Comparison of ENCODE assay signal across 8 cellular contexts in the genomic region with DNA sequence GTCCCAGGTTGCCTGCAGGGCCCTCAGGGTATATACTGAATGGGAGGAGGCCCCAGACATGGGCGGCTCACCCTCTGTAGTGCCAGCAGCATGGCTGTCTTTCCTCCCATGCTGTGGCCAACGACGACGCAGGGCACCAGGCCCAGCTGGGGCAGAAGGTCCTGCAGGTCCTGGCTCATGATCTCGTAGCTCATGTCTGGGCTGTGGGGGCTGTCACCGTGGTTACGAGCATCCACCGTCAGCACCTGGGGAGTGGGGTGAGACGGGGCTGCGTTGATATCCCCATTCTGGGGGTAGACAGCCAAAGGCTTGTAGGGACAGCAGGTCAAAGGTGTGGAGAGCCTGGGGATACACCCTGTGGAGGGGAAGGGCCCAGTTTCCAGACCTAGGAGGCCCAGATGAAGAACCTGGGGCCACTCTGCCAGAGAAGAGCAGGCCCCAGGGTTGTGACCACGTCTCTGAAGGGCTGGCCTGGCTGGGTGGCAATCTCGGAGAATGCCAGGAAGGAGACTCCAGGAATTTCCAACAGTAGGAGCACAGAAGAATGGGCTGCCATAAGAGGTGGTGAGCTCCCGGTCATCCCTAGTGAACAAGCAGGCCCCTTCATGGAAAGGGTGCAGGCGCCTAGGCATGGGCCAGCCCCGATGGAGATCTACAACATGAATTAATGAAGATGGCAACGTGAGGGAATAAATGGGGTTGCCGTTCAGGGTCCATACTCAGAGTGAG. TPM values are rescaled to one million over a fixed set of nuclear protein-coding genes. Genes with fewer than 3 reads are reported as not detected.
DNase-seq lines count a peak whose midpoint lies in the region; ATAC-seq and TF ChIP-seq lines count a peak whose summit lies in the region.

No MANE protein-coding gene starts in this region.

- TF ChIP-seq EP300 in transverse colon (IDR thresholded peaks at IDR 0.05; ENCODE audit: low read depth), result no peak

- H3K4me3 Mint-ChIP-seq in activated naive CD4-positive, alpha-beta T cell treated with anti-CD3 and anti-CD28 coated beads, Interleukin-2, amount 50 U/mL, for 24 hours, result peak overlapping the region; percentile 92

- TF ChIP-seq POLR2A in transverse colon (IDR thresholded peaks at IDR 0.05), result no peak

- H3K9me3 ChIP-seq in lower lobe of right lung (no peaks in the 10 kb centered on the region), transverse colon (no peaks in the 10 kb centered on the region)

- H3K27me3 ChIP-seq in lower lobe of right lung (ENCODE audit: low read depth) (no peaks in the 10 kb centered on the region), transverse colon (no peaks in the 10 kb centered on the region)

- no peak for ATAC-seq in lower lobe of right lung

- H3K36me3 Mint-ChIP-seq in activated naive CD4-positive, alpha-beta T cell treated with anti-CD3 and anti-CD28 coated beads, Interleukin-2, amount 50 U/mL, for 24 hours, result no peaks in the 10 kb centered on the region

- peaks cover 30% of the 10 kb centered on the region for H3K4me1 ChIP-seq in lower lobe of right lung
- peaks cover 10 to 60% (median 44%) of the 10 kb centered on the region in 4 donors for H3K4me1 ChIP-seq in transverse colon

- TF ChIP-seq CTCF in astrocyte of the spinal cord (IDR thresholded peaks at IDR 0.05; ENCODE audit: low read depth, low read length), result no peak
- TF ChIP-seq CTCF in lower lobe of right lung (IDR thresholded peaks at IDR 0.05), result no peak
- no peak for TF ChIP-seq CTCF in transverse colon (IDR thresholded peaks at IDR 0.05)

- DNase-seq in activated naive CD4-positive, alpha-beta T cell treated with anti-CD3 and anti-CD28 coated beads, Interleukin-2, amount 50 U/mL, for 16 hours, result no peak
- DNase-seq in astrocyte of the spinal cord (ENCODE audit: low read depth, low spot score) (no peak), lower lobe of right lung (peak; percentile 54), transverse colon (no peak), NCI-H128 (lab: John Stamatoyannopoulos, UW; ENCODE audit: unreplicated experiment) (no peak), cerebellum (ENCODE audit: low spot score) (no peak), NCI-H69 (lab: John Stamatoyannopoulos, UW) (no peak)

- H3K27ac ChIP-seq in lower lobe of right lung, result peak overlapping the region; percentile 97
- H3K27ac ChIP-seq in transverse colon, result peak overlapping the region; percentile 92 to 98 (median 96)

- peak overlapping the region; percentile 78 for H3K4me3 ChIP-seq in astrocyte of the spinal cord (ENCODE audit: low read depth, low read length)
- H3K4me3 ChIP-seq in lower lobe of right lung, result peak overlapping the region; percentile 94
- H3K4me3 ChIP-seq in transverse colon, result peak overlapping the region in 3 of 4 donors; percentile 81 to 95 (median 91)

- in situ Hi-C loops in astrocyte of the spinal cord (cut with HindIII; ENCODE audit: low sequenced_read_pairs), result no loop called here
- in situ Hi-C loops in transverse colon (cut with MboI; ENCODE audit: low pct_ligation_motif_present in 1 of 4, low pct_unique_long_range_greater_than_20kb in 1 of 4, low sequenced_read_pairs in 3 of 4), result loop anchor here in 1 of 4 donors (10.0 kb wide), 1 partner anchor 117 kb away; no protein-coding TSS in a partner anchor

- intact Hi-C loops in lower lobe of right lung (cut with DNase I) (no loop called here), transverse colon (cut with DNase I; ENCODE audit: low total_unique reads) (loop anchor here (10.0 kb wide), 1 partner anchor 53 kb away; the partner anchor contains the start of genes BUD23 and DNAJC30)

- no peaks in the 10 kb centered on the region for H3K9me3 Mint-ChIP-seq in activated naive CD4-positive, alpha-beta T cell treated with anti-CD3 and anti-CD28 coated beads, Interleukin-2, amount 50 U/mL, for 24 hours

- peaks cover 9% of the 10 kb centered on the region for H3K4me1 Mint-ChIP-seq in activated naive CD4-positive, alpha-beta T cell treated with anti-CD3 and anti-CD28 coated beads, Interleukin-2, amount 50 U/mL, for 24 hours

- H3K27me3 Mint-ChIP-seq in activated naive CD4-positive, alpha-beta T cell treated with anti-CD3 and anti-CD28 coated beads, Interleukin-2, amount 50 U/mL, for 24 hours, result no peaks in the 10 kb centered on the region

- peak overlapping the region; percentile 81 for H3K27ac Mint-ChIP-seq in activated naive CD4-positive, alpha-beta T cell treated with anti-CD3 and anti-CD28 coated beads, Interleukin-2, amount 50 U/mL, for 24 hours

- 54% methylated on average over 17 of the region's 17 CpGs; no CpG with 5 or more reads in 1 of the 2 donors for WGBS in transverse colon (ENCODE audit: low coverage in 1 of 2), 2 donors

- H3K36me3 ChIP-seq in lower lobe of right lung (peaks cover 17% of the 10 kb centered on the region), transverse colon (no peaks in the 10 kb centered on the region)

RNA-seq across cellular contexts. Expression of gene ABHD11, which starts 0.9 kb away (rescaled TPM):
- total RNA-seq in lower lobe of right lung, result 21.1 TPM
- total RNA-seq in transverse colon, result 100 to 1,000 TPM; 108 to 177 (median 117) TPM
- total RNA-seq in cerebellum, result 7.0 TPM

RNA-seq across cellular contexts. Expression of gene STX1A, which starts 18.2 kb away (rescaled TPM):
- total RNA-seq in lower lobe of right lung (6.6 TPM), transverse colon (1 to 10 TPM; 4.1 to 6.0 (median 5.0) TPM), cerebellum (43.0 TPM)

RNA-seq across cellular contexts. Expression of gene CLDN3, which starts 32.4 kb away (rescaled TPM):
- total RNA-seq in lower lobe of right lung (12.8 TPM), transverse colon (1,000 to 10,000 TPM in 3 of 4 donors, 100 to 1,000 TPM in 1; 672 to 1,662 (median 1,512) TPM), cerebellum (0.36 TPM)

RNA-seq across cellular contexts. Expression of gene BUD23, which starts 54.3 kb away (rescaled TPM):
- 42.4 TPM for total RNA-seq in lower lobe of right lung
- total RNA-seq in transverse colon, result 10 to 100 TPM; 12.0 to 55.9 (median 30.3) TPM
- 17.0 TPM for total RNA-seq in cerebellum

RNA-seq across cellular contexts. Expression of gene DNAJC30, which starts 54.4 kb away (rescaled TPM):
- total RNA-seq in lower lobe of right lung, result 10.5 TPM
- 10 to 100 TPM in 1 of 4 donors, 1 to 10 TPM in 3; 1.9 to 26.7 (median 6.8) TPM for total RNA-seq in transverse colon
- total RNA-seq in cerebellum, result 3.3 TPM

Comparison
In these comparisons a context has a peak if more than half of its experiments do, and no peak if none do; other contexts are left out.
1. RNA of gene CLDN3, which starts 32.4 kb away (total RNA-seq): 672 to 1,662 TPM in transverse colon; 12.8 TPM in lower lobe of right lung (single experiment) and 0.36 TPM in cerebellum (single experiment); every median in the first group is over 10 times any median in the second.
2. Peak in every context shown above with its lines, with median percentiles within 50 percentile points of each other: H3K4me3 ChIP-seq.